ENCODE assay signal across 1 cellular context in the genomic region with DNA sequence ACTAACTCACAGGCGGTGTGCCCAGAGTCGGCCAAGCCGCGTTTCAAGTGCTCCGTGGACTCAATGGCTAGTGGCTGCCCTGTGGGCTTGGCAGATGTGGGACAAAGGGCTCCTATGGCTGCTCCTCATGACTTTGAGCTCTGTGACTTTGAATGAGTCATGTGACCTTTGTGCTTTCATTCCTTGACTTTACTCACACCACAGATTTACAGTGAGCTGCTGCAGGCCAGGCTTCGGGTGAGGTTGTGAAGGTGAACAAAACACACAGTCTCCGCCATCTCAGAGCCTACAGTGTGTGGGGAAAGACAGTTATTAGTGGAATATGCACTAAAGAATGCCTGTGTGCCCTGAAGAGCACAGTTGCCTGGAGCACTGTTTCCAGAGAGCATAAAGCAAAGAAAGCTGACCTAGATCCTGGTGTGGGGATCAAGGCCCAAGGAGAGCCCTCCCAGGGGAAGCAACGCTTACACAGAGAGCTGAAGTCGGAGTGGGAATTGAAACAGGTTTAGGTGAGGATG.
TF ChIP-seq lines count a peak whose summit lies in the region.

No MANE protein-coding gene starts in this region.

TF ChIP-seq in H1, 55 proteins besides CTCF, POLR2A, EP300 and RAD21 (continued from another document):
- TF ChIP-seq POU5F1 (IDR thresholded peaks at IDR 0.05; ENCODE audit: low read depth, low read length): no peak
- no peak for TF ChIP-seq CHD1 (IDR thresholded peaks at IDR 0.05; ENCODE audit: low read depth, low read length)
- TF ChIP-seq, protein P1, sequence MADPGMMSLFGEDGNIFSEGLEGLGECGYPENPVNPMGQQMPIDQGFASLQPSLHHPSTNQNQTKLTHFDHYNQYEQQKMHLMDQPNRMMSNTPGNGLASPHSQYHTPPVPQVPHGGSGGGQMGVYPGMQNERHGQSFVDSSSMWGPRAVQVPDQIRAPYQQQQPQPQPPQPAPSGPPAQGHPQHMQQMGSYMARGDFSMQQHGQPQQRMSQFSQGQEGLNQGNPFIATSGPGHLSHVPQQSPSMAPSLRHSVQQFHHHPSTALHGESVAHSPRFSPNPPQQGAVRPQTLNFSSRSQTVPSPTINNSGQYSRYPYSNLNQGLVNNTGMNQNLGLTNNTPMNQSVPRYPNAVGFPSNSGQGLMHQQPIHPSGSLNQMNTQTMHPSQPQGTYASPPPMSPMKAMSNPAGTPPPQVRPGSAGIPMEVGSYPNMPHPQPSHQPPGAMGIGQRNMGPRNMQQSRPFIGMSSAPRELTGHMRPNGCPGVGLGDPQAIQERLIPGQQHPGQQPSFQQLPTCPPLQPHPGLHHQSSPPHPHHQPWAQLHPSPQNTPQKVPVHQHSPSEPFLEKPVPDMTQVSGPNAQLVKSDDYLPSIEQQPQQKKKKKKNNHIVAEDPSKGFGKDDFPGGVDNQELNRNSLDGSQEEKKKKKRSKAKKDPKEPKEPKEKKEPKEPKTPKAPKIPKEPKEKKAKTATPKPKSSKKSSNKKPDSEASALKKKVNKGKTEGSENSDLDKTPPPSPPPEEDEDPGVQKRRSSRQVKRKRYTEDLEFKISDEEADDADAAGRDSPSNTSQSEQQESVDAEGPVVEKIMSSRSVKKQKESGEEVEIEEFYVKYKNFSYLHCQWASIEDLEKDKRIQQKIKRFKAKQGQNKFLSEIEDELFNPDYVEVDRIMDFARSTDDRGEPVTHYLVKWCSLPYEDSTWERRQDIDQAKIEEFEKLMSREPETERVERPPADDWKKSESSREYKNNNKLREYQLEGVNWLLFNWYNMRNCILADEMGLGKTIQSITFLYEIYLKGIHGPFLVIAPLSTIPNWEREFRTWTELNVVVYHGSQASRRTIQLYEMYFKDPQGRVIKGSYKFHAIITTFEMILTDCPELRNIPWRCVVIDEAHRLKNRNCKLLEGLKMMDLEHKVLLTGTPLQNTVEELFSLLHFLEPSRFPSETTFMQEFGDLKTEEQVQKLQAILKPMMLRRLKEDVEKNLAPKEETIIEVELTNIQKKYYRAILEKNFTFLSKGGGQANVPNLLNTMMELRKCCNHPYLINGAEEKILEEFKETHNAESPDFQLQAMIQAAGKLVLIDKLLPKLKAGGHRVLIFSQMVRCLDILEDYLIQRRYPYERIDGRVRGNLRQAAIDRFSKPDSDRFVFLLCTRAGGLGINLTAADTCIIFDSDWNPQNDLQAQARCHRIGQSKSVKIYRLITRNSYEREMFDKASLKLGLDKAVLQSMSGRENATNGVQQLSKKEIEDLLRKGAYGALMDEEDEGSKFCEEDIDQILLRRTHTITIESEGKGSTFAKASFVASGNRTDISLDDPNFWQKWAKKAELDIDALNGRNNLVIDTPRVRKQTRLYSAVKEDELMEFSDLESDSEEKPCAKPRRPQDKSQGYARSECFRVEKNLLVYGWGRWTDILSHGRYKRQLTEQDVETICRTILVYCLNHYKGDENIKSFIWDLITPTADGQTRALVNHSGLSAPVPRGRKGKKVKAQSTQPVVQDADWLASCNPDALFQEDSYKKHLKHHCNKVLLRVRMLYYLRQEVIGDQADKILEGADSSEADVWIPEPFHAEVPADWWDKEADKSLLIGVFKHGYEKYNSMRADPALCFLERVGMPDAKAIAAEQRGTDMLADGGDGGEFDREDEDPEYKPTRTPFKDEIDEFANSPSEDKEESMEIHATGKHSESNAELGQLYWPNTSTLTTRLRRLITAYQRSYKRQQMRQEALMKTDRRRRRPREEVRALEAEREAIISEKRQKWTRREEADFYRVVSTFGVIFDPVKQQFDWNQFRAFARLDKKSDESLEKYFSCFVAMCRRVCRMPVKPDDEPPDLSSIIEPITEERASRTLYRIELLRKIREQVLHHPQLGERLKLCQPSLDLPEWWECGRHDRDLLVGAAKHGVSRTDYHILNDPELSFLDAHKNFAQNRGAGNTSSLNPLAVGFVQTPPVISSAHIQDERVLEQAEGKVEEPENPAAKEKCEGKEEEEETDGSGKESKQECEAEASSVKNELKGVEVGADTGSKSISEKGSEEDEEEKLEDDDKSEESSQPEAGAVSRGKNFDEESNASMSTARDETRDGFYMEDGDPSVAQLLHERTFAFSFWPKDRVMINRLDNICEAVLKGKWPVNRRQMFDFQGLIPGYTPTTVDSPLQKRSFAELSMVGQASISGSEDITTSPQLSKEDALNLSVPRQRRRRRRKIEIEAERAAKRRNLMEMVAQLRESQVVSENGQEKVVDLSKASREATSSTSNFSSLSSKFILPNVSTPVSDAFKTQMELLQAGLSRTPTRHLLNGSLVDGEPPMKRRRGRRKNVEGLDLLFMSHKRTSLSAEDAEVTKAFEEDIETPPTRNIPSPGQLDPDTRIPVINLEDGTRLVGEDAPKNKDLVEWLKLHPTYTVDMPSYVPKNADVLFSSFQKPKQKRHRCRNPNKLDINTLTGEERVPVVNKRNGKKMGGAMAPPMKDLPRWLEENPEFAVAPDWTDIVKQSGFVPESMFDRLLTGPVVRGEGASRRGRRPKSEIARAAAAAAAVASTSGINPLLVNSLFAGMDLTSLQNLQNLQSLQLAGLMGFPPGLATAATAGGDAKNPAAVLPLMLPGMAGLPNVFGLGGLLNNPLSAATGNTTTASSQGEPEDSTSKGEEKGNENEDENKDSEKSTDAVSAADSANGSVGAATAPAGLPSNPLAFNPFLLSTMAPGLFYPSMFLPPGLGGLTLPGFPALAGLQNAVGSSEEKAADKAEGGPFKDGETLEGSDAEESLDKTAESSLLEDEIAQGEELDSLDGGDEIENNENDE (IDR thresholded peaks at IDR 0.05; ENCODE audit: insufficient replicate concordance, low read length): no peak
- TF ChIP-seq ZNF274 (IDR thresholded peaks at IDR 0.05; ENCODE audit: borderline replicate concordance, extremely low read depth, low read length): no peak
- no peak for TF ChIP-seq SIRT6 (IDR thresholded peaks at IDR 0.05; ENCODE audit: low read length)
- no peak for TF ChIP-seq CBX5 (IDR thresholded peaks at IDR 0.05; ENCODE audit: low read depth, low read length)
- TF ChIP-seq SIX5 (IDR thresholded peaks at IDR 0.05; ENCODE audit: low read depth, low read length): no peak
